In the genomic region with DNA sequence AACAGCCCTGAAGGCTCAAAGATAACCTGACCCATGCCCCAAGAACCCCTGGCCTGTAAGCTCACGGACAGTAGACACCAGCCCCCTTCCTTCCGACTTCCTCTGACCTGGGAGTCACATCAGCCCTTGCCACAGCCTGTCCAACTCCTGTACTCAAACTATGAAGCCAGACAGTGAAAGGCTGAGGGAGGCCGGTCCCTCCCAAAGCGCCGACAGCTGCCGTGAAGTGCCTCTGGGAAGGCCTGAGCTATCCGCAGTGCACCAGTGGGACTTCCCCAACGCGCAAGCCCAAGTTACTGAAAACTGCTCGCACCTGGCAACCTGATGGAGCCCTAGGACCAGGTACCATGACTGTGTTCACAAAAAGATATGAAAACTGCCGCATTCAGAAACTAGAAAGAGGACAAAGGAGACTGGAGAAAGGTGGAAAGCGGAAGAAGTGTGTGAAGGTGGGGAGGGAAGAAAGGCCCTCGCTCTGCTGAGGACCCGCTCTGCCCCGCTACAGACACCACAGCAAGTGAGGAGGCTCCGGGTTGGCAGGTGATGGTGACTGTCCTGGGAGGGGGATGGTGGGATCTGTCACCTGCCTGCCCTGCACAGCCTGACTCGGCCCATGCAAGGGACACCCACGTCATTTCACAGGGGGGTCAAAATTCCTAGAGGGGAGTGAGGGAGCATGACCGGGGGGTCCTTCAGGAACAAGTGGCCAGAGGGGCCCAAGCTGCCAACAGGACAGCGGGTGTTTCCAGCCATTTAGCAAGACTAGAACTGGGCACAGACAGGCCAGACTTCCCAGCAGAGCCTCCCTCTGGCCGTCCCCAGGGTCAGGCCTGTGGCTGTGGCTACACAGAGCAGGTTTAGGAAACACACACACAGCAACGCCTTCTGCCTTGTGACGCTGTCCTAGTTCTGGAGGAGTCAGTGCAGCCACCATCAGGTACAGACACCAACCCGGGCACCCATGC, we compare ENCODE assay signal across 17 cellular contexts. TPM values are rescaled to one million over a fixed set of nuclear protein-coding genes. Genes with fewer than 3 reads are reported as not detected.
DNase-seq lines count a peak whose midpoint lies in the region; ATAC-seq and TF ChIP-seq lines count a peak whose summit lies in the region.
"Had no signal": no experiment of that assay in that cellular context is flagged by ENCODE, and none has a peak within 500 bp of the region (broad histone marks: within the 10 kb centered on the region; RNA-seq: fewer than 3 reads in every experiment).

No MANE protein-coding gene starts in this region.

- no peak overlapping the region for H3K18ac ChIP-seq in H9 (ENCODE audit: insufficient read length, low read depth, low read length)

- TF ChIP-seq CTCF in H9 (conservative IDR thresholded peaks at IDR 0.05), result no peak
- TF ChIP-seq CTCF in neural crest cell (conservative IDR thresholded peaks at IDR 0.05), result no peak
- TF ChIP-seq CTCF in WERI-Rb-1 (IDR thresholded peaks at IDR 0.05; ENCODE audit: low read depth, low read length), result no peak

- H3K27me3 ChIP-seq in H9 (ENCODE audit: insufficient read depth, low read length), result no peaks in the 10 kb centered on the region
- H3K27me3 ChIP-seq in WERI-Rb-1 (ENCODE audit: insufficient read depth, low read depth, severe bottlenecking), result no peaks in the 10 kb centered on the region

- H3K27me3 Mint-ChIP-seq in H9 (ENCODE audit: low read depth) (no peaks in the 10 kb centered on the region; the same call in 1 of the 2 replicates), T-helper 17 cell (no peaks in the 10 kb centered on the region), neural crest cell (ENCODE audit: low read depth) (peaks cover 3% of the 10 kb centered on the region)
- H3K27me3 Mint-ChIP-seq in stimulated activated naive B cell treated with anti-CD40 and anti-IgM and Interleukin-4, amounts not matched to agents 10 μg/mL and 1 μg/mL and 100 μg/mL, for 72 hours, result no peaks in the 10 kb centered on the region
- H3K27me3 Mint-ChIP-seq in activated CD4-positive, alpha-beta T cell treated with anti-CD3 and anti-CD28 coated beads, Interleukin-2, amount 10 ng/mL, durations not matched to agents 24 days and 14 days, result no peaks in the 10 kb centered on the region

- no peak overlapping the region for H3K9ac ChIP-seq in H9 (ENCODE audit: extremely low read depth, insufficient read length, low read length)

- H2AFZ ChIP-seq in H9 (ENCODE audit: low read length), result no peak overlapping the region

- H3K9me3 ChIP-seq in H9 (ENCODE audit: control insufficient read depth, low read depth, low read length), result no peaks in the 10 kb centered on the region
- H3K9me3 ChIP-seq in T-helper 17 cell (ENCODE audit: control insufficient read depth, low read length, poor library complexity, severe bottlenecking), result no peaks in the 10 kb centered on the region
- no peaks in the 10 kb centered on the region for H3K9me3 ChIP-seq in WERI-Rb-1 (ENCODE audit: severe bottlenecking)

- no CpG with 5 or more reads among the region's 24 CpGs for whole genome bisulfite sequencing in H9 (ENCODE audit: extremely low coverage, insufficient read length, low lambda C conversion rate)

- no peak overlapping the region for H2AK5ac ChIP-seq in H9 (ENCODE audit: insufficient read length, low read length)

- H3K23me2 ChIP-seq in H9 (ENCODE audit: insufficient read length, low read depth, low read length, poor library complexity, severe bottlenecking), result no peaks in the 10 kb centered on the region

- no peak overlapping the region for H3K4ac ChIP-seq in H9 (ENCODE audit: low read depth, low read length)

- intact Hi-C loops in activated CD4-positive, alpha-beta T cell treated with anti-CD3 and anti-CD28 coated beads, Interleukin-2, amount 10 ng/mL, durations not matched to agents 24 days and 14 days (cut with micrococcal nuclease), result no loop called here
- intact Hi-C loops in left ventricle myocardium superior (cut with micrococcal nuclease), result no loop called here

- H3K36me3 Mint-ChIP-seq in H9 (ENCODE audit: insufficient read depth in 1 of 3, low read depth in 3 of 3) (peaks cover 51 to 79% (median 75%) of the 10 kb centered on the region in 3 experiments), T-helper 17 cell (ENCODE audit: low read depth) (peaks cover 11% of the 10 kb centered on the region), neural crest cell (ENCODE audit: low read depth) (peaks cover 24% of the 10 kb centered on the region)
- H3K36me3 Mint-ChIP-seq in stimulated activated naive B cell treated with anti-CD40 and anti-IgM and Interleukin-4, amounts not matched to agents 10 μg/mL and 1 μg/mL and 100 μg/mL, for 72 hours, result peaks cover 53 to 72% of the 10 kb centered on the region in 2 donors
- peaks cover 56% of the 10 kb centered on the region for H3K36me3 Mint-ChIP-seq in activated CD4-positive, alpha-beta T cell treated with anti-CD3 and anti-CD28 coated beads, Interleukin-2, amount 10 ng/mL, durations not matched to agents 24 days and 14 days (ENCODE audit: low read depth)

- no peaks in the 10 kb centered on the region for H4K20me1 ChIP-seq in H9 (ENCODE audit: control insufficient read depth, insufficient read depth, insufficient read length)

- no peak overlapping the region for H3K56ac ChIP-seq in H9 (ENCODE audit: insufficient read length, low read depth, low read length)

- peaks cover 79% of the 10 kb centered on the region for H3K36me3 ChIP-seq in WERI-Rb-1

- no peak overlapping the region for H3K14ac ChIP-seq in H9 (ENCODE audit: insufficient read depth, low read length)

- no peak overlapping the region for H2BK20ac ChIP-seq in H9 (ENCODE audit: low read depth, low read length, poor library complexity, severe bottlenecking)

- no peak overlapping the region for H3T11ph ChIP-seq in H9 (ENCODE audit: low read length)

- H3K27ac ChIP-seq in H9 (ENCODE audit: insufficient read length, low read depth, low read length) (no peak overlapping the region), WERI-Rb-1 (no peak overlapping the region)
- H3K27ac ChIP-seq: C4-2B had no signal

- no peak overlapping the region for H2BK12ac ChIP-seq in H9 (ENCODE audit: insufficient read length, low read depth, low read length)

- H3K4me3 ChIP-seq in WERI-Rb-1 (ENCODE audit: low read depth, low read length), result no peak overlapping the region

- no peaks in the 10 kb centered on the region for H3K4me1 Mint-ChIP-seq in H9
- peaks cover 13% of the 10 kb centered on the region for H3K4me1 Mint-ChIP-seq in T-helper 17 cell
- H3K4me1 Mint-ChIP-seq in neural crest cell, result no peaks in the 10 kb centered on the region
- H3K4me1 Mint-ChIP-seq in stimulated activated naive B cell treated with anti-CD40 and anti-IgM and Interleukin-4, amounts not matched to agents 10 μg/mL and 1 μg/mL and 100 μg/mL, for 72 hours, result peaks cover 2 to 10% of the 10 kb centered on the region in 2 donors
- H3K4me1 Mint-ChIP-seq in activated CD4-positive, alpha-beta T cell treated with anti-CD3 and anti-CD28 coated beads, Interleukin-2, amount 10 ng/mL, durations not matched to agents 24 days and 14 days, result peaks cover 2% of the 10 kb centered on the region

- H3K4me1 ChIP-seq in H9 (ENCODE audit: insufficient read depth, low read length), result no peaks in the 10 kb centered on the region

- H3K9me3 Mint-ChIP-seq in H9 (no peaks in the 10 kb centered on the region; a peak in 2 of 5 replicates), neural crest cell (no peaks in the 10 kb centered on the region)
- H3K9me3 Mint-ChIP-seq in stimulated activated naive B cell treated with anti-CD40 and anti-IgM and Interleukin-4, amounts not matched to agents 10 μg/mL and 1 μg/mL and 100 μg/mL, for 72 hours, result no peaks in the 10 kb centered on the region
- no peaks in the 10 kb centered on the region for H3K9me3 Mint-ChIP-seq in activated CD4-positive, alpha-beta T cell treated with anti-CD3 and anti-CD28 coated beads, Interleukin-2, amount 10 ng/mL, durations not matched to agents 24 days and 14 days

- no peak overlapping the region for H4K91ac ChIP-seq in H9 (ENCODE audit: insufficient read length, low read depth, low read length)

- no peak overlapping the region for H2BK15ac ChIP-seq in H9 (ENCODE audit: low read depth, low read length)

- H3K79me2 ChIP-seq in H9 (ENCODE audit: insufficient read depth, low read length), result no peaks in the 10 kb centered on the region

- H4K8ac ChIP-seq in H9 (replicated peaks; ENCODE audit: insufficient read length, low read depth, low read length), result no peak overlapping the region

- no peak overlapping the region for H2BK5ac ChIP-seq in H9 (ENCODE audit: insufficient read length, low read length)

- H3K4me3 Mint-ChIP-seq in H9 (no peak overlapping the region), T-helper 17 cell (no peak overlapping the region), neural crest cell (peak overlapping the region; percentile 45)
- H3K4me3 Mint-ChIP-seq in stimulated activated naive B cell treated with anti-CD40 and anti-IgM and Interleukin-4, amounts not matched to agents 10 μg/mL and 1 μg/mL and 100 μg/mL, for 72 hours, result no peak overlapping the region
- H3K4me3 Mint-ChIP-seq in activated CD4-positive, alpha-beta T cell treated with anti-CD3 and anti-CD28 coated beads, Interleukin-2, amount 10 ng/mL, durations not matched to agents 24 days and 14 days, result no peak overlapping the region

- H4K5ac ChIP-seq in H9 (ENCODE audit: insufficient read length, low read depth, low read length), result no peak overlapping the region

- H3K79me1 ChIP-seq in H9 (ENCODE audit: insufficient read depth, low read depth, low read length, poor library complexity, severe bottlenecking), result no peaks in the 10 kb centered on the region

- DNase-seq in H9 (no peak), T-helper 17 cell (no peak), neural crest cell (ENCODE audit: low read depth, low spot score) (no peak), WERI-Rb-1 (no peak), left ventricle myocardium superior (no peak)
- DNase-seq in stimulated activated naive B cell treated with anti-CD40 and anti-IgM and Interleukin-4, amounts not matched to agents 10 μg/mL and 1 μg/mL and 100 μg/mL, for 72 hours, result no peak
- DNase-seq in activated CD4-positive, alpha-beta T cell treated with anti-CD3 and anti-CD28 coated beads, Interleukin-2, amount 10 ng/mL, durations not matched to agents 24 days and 14 days, result no peak
- DNase-seq: ACHN, DMS79, MM.1S, NCI-H1092, NCI-H1436 treated with DMSO at 0.1 percent for 48 hours, NCI-H2029, NCI-H345, NCI-H524 treated with DMSO at 0.1 percent for 48 hours, RPMI8226 had no signal

- H3K27ac Mint-ChIP-seq in H9, result peak overlapping the region in 2 of 3 experiments; percentile 26 to 41; a peak in 3 of 7 replicates
- H3K27ac Mint-ChIP-seq in T-helper 17 cell, result peak overlapping the region; percentile 14
- peak overlapping the region; percentile 71 for H3K27ac Mint-ChIP-seq in neural crest cell (ENCODE audit: unreplicated experiment)
- H3K27ac Mint-ChIP-seq in stimulated activated naive B cell treated with anti-CD40 and anti-IgM and Interleukin-4, amounts not matched to agents 10 μg/mL and 1 μg/mL and 100 μg/mL, for 72 hours, result peak overlapping the region; percentile 56
- H3K27ac Mint-ChIP-seq in activated CD4-positive, alpha-beta T cell treated with anti-CD3 and anti-CD28 coated beads, Interleukin-2, amount 10 ng/mL, durations not matched to agents 24 days and 14 days, result no peak overlapping the region

- H3K23ac ChIP-seq in H9 (ENCODE audit: insufficient read length, low read depth, low read length), result no peak overlapping the region

- H2BK120ac ChIP-seq in H9 (ENCODE audit: low read depth, low read length, poor library complexity, severe bottlenecking), result no peak overlapping the region

- H3K4me2 ChIP-seq in H9 (ENCODE audit: insufficient read depth, insufficient read length, low read length), result no peak overlapping the region

- ATAC-seq in T-helper 17 cell, result no peak
- ATAC-seq in stimulated activated naive B cell treated with anti-CD40 and anti-IgM and Interleukin-4, amounts not matched to agents 10 μg/mL and 1 μg/mL and 100 μg/mL, for 72 hours (replicated peaks), result no peak
- ATAC-seq in left ventricle myocardium superior, result no peak

RNA-seq across cellular contexts. Expression of a gene that starts 13.1 kb away (rescaled TPM):
- total RNA-seq in H9 (2021) (211 and 242 TPM in 2 replicates), T-helper 17 cell (10 to 100 TPM; 77.2 to 80.4 TPM), neural crest cell (152 and 154 TPM in 2 replicates), left ventricle myocardium superior (152 TPM)
- 394 and 421 TPM in 2 replicates for total RNA-seq in activated CD4-positive, alpha-beta T cell treated with anti-CD3 and anti-CD28 coated beads, Interleukin-2, amount 10 ng/mL, durations not matched to agents 24 days and 14 days
